Comparison of ENCODE assay signal across 13 cellular contexts in genomic region chr17:75893305-75894048, GRCh38. TPM values are rescaled to one million over a fixed set of nuclear protein-coding genes. Genes with fewer than 3 reads are reported as not detected.
DNase-seq lines count a peak whose midpoint lies in the region; ATAC-seq and TF ChIP-seq lines count a peak whose summit lies in the region.
"Had no signal": no experiment of that assay in that cellular context is flagged by ENCODE, and none has a peak within 500 bp of the region (broad histone marks: within the 10 kb centered on the region; RNA-seq: fewer than 3 reads in every experiment).

No MANE protein-coding gene starts in this region.

- H2AFZ ChIP-seq in DND-41 (ENCODE audit: low read depth, low read length), result no peak overlapping the region

- intact Hi-C loops in naive thymus-derived CD4-positive, alpha-beta T cell (cut with micrococcal nuclease), result no loop called here
- intact Hi-C loops in mucosa of descending colon (cut with DNase I, micrococcal nuclease), result no loop called here

- peaks cover 18% of the 10 kb centered on the region for H3K4me1 Mint-ChIP-seq in activated naive CD8-positive, alpha-beta T cell treated with anti-CD3 and anti-CD28 coated beads, Interleukin-2, amount 10 ng/mL, durations not matched to agents 7 days and 5 days
- peaks cover 22 to 32% (median 27%) of the 10 kb centered on the region in 7 donors for H3K4me1 Mint-ChIP-seq in naive thymus-derived CD4-positive, alpha-beta T cell

- H3K9me3 ChIP-seq in BLaER1, result no peaks in the 10 kb centered on the region
- H3K9me3 ChIP-seq in DND-41 (ENCODE audit: insufficient read depth, low read length, severe bottlenecking), result no peaks in the 10 kb centered on the region
- H3K9me3 ChIP-seq in naive thymus-derived CD4-positive, alpha-beta T cell (ENCODE audit: control insufficient read depth in 2 of 3, low read length in 3 of 3), result no peaks in the 10 kb centered on the region
- no peaks in the 10 kb centered on the region for H3K9me3 ChIP-seq in mucosa of descending colon
- H3K9me3 ChIP-seq: adrenal gland, heart left ventricle, thyroid gland had no signal

- no peak for TF ChIP-seq CTCF in DND-41 (IDR thresholded peaks at IDR 0.05; ENCODE audit: borderline replicate concordance, extremely low read depth, low read length, poor library complexity, severe bottlenecking)
- TF ChIP-seq CTCF in mucosa of descending colon (IDR thresholded peaks at IDR 0.05), result no peak

- peaks cover 50% of the 10 kb centered on the region for H3K4me1 ChIP-seq in BLaER1
- H3K4me1 ChIP-seq in DND-41 (ENCODE audit: insufficient read depth, low read length), result peaks cover 32% of the 10 kb centered on the region
- peaks cover 8 to 12% of the 10 kb centered on the region in 2 donors for H3K4me1 ChIP-seq in naive thymus-derived CD4-positive, alpha-beta T cell (ENCODE audit: control insufficient read depth in 2 of 2, insufficient read depth in 2 of 2, low read length in 2 of 2)
- peaks cover 20% of the 10 kb centered on the region for H3K4me1 ChIP-seq in mucosa of descending colon (ENCODE audit: low read depth)

- POLR2A ChIA-PET in activated naive CD8-positive, alpha-beta T cell treated with anti-CD3 and anti-CD28 coated beads, Interleukin-2, amount 10 ng/mL, durations not matched to agents 7 days and 5 days (lab: Charles Lee), result interaction anchor here (0.5 to 5.4 kb wide), 5 partner anchors 8 to 345 kb away, joined by 3 to 68 read pairs (median 4); partner anchors contain the start of gene TRIM47
- POLR2A ChIA-PET in naive thymus-derived CD4-positive, alpha-beta T cell (lab: Charles Lee), result interaction anchor here (0.9 to 7.1 kb wide), 7 partner anchors 9 to 117 kb away, joined by 3 to 106 read pairs (median 6); partner anchors contain the start of genes MRPL38, TRIM47, UNC13D and WBP2

- peaks cover 35% of the 10 kb centered on the region for H3K79me2 ChIP-seq in DND-41 (ENCODE audit: insufficient read depth, low read length)

- DNase-seq in DND-41 (no peak), mucosa of descending colon (no peak), NCI-H1417 treated with DMSO at 0.1 percent for 48 hours (lab: John Stamatoyannopoulos, UW) (no peak)
- DNase-seq in activated naive CD8-positive, alpha-beta T cell treated with anti-CD3 and anti-CD28 coated beads, Interleukin-2, amount 10 ng/mL, durations not matched to agents 7 days and 5 days, result no peak
- DNase-seq in naive thymus-derived CD4-positive, alpha-beta T cell, result no peak
- DNase-seq: erythroblast, heart left ventricle, thyroid gland had no signal

- peak overlapping the region; percentile 49; the same call in 1 of the 2 replicates for H3K27ac ChIP-seq in BLaER1
- no peak overlapping the region for H3K27ac ChIP-seq in DND-41 (ENCODE audit: low read length)
- H3K27ac ChIP-seq in naive thymus-derived CD4-positive, alpha-beta T cell (ENCODE audit: low read depth, low read length), result no peak overlapping the region
- H3K27ac ChIP-seq: adrenal gland, C4-2B, thyroid gland had no signal

- H3K27me3 ChIP-seq in BLaER1 (no peaks in the 10 kb centered on the region), DND-41 (ENCODE audit: insufficient read depth, low read length, poor library complexity) (no peaks in the 10 kb centered on the region)
- no peaks in the 10 kb centered on the region for H3K27me3 ChIP-seq in naive thymus-derived CD4-positive, alpha-beta T cell (ENCODE audit: control insufficient read depth in 2 of 2, insufficient read depth in 2 of 2, low read length in 2 of 2)
- H3K27me3 ChIP-seq: adrenal gland, heart left ventricle, thyroid gland had no signal

- H4K20me1 ChIP-seq in BLaER1, result peaks cover 50% of the 10 kb centered on the region
- peaks cover 30% of the 10 kb centered on the region for H4K20me1 ChIP-seq in DND-41 (ENCODE audit: insufficient read depth, low read length)

- no peaks in the 10 kb centered on the region for H3K36me3 Mint-ChIP-seq in activated naive CD8-positive, alpha-beta T cell treated with anti-CD3 and anti-CD28 coated beads, Interleukin-2, amount 10 ng/mL, durations not matched to agents 7 days and 5 days
- peaks cover 0 to 13% (median 0%) of the 10 kb centered on the region in 5 donors for H3K36me3 Mint-ChIP-seq in naive thymus-derived CD4-positive, alpha-beta T cell

- H3K9ac ChIP-seq in BLaER1 (peak overlapping the region; percentile 58), DND-41 (ENCODE audit: low read depth, low read length) (0 out of 2 replicates have a peak overlapping the region, but pooled peaks have one; percentile 11)

- H3K4me3 ChIP-seq in BLaER1, result no peak overlapping the region
- no peak overlapping the region for H3K4me3 ChIP-seq in DND-41 (ENCODE audit: low read depth in 1 of 2, low read length in 2 of 2)
- H3K4me3 ChIP-seq in naive thymus-derived CD4-positive, alpha-beta T cell (ENCODE audit: low read length), result no peak overlapping the region
- no peak overlapping the region for H3K4me3 ChIP-seq in mucosa of descending colon
- H3K4me3 ChIP-seq: adrenal gland, heart left ventricle, thyroid gland had no signal

- H3K36me3 ChIP-seq in BLaER1, result peaks cover 49% of the 10 kb centered on the region
- peaks cover 54% of the 10 kb centered on the region for H3K36me3 ChIP-seq in DND-41 (ENCODE audit: insufficient read depth, low read length)
- peaks cover 0 to 33% (median 0%) of the 10 kb centered on the region in 3 experiments for H3K36me3 ChIP-seq in naive thymus-derived CD4-positive, alpha-beta T cell (ENCODE audit: control insufficient read depth in 2 of 3, insufficient read depth in 3 of 3, low read length in 3 of 3)
- H3K36me3 ChIP-seq in mucosa of descending colon (ENCODE audit: low read depth), result no peaks in the 10 kb centered on the region

- H3K27ac Mint-ChIP-seq in activated naive CD8-positive, alpha-beta T cell treated with anti-CD3 and anti-CD28 coated beads, Interleukin-2, amount 10 ng/mL, durations not matched to agents 7 days and 5 days, result peak overlapping the region; percentile 62
- peak overlapping the region in 8 of 9 donors; percentile 62 to 90 (median 78) for H3K27ac Mint-ChIP-seq in naive thymus-derived CD4-positive, alpha-beta T cell

- no peaks in the 10 kb centered on the region for H3K27me3 Mint-ChIP-seq in activated naive CD8-positive, alpha-beta T cell treated with anti-CD3 and anti-CD28 coated beads, Interleukin-2, amount 10 ng/mL, durations not matched to agents 7 days and 5 days
- no peaks in the 10 kb centered on the region for H3K27me3 Mint-ChIP-seq in naive thymus-derived CD4-positive, alpha-beta T cell

- no peaks in the 10 kb centered on the region for H3K9me3 Mint-ChIP-seq in activated naive CD8-positive, alpha-beta T cell treated with anti-CD3 and anti-CD28 coated beads, Interleukin-2, amount 10 ng/mL, durations not matched to agents 7 days and 5 days
- H3K9me3 Mint-ChIP-seq in naive thymus-derived CD4-positive, alpha-beta T cell, result no peaks in the 10 kb centered on the region

- H3K4me2 ChIP-seq in BLaER1 (peak overlapping the region; percentile 98), DND-41 (ENCODE audit: insufficient read depth, low read length) (no peak overlapping the region)

- CTCF ChIA-PET in naive thymus-derived CD4-positive, alpha-beta T cell (lab: Charles Lee), result no interaction called here

- no peak for ATAC-seq in DND-41 (ENCODE audit: insufficient read depth, low read depth)
- ATAC-seq in activated naive CD8-positive, alpha-beta T cell treated with anti-CD3 and anti-CD28 coated beads, Interleukin-2, amount 10 ng/mL, durations not matched to agents 7 days and 5 days (ENCODE audit: low read depth), result no peak
- no peak for ATAC-seq in naive thymus-derived CD4-positive, alpha-beta T cell
- no peak for ATAC-seq in GM19035 (IDR thresholded peaks at IDR 0.05; ENCODE audit: unreplicated experiment)
- no peak for ATAC-seq in mucosa of descending colon
- no peak for ATAC-seq in HG02870 (IDR thresholded peaks at IDR 0.05; ENCODE audit: unreplicated experiment)
- ATAC-seq: heart left ventricle had no signal

- H3K4me3 Mint-ChIP-seq in activated naive CD8-positive, alpha-beta T cell treated with anti-CD3 and anti-CD28 coated beads, Interleukin-2, amount 10 ng/mL, durations not matched to agents 7 days and 5 days, result no peak overlapping the region
- peak overlapping the region in 9 of 10 donors; percentile 13 to 74 (median 54) for H3K4me3 Mint-ChIP-seq in naive thymus-derived CD4-positive, alpha-beta T cell

RNA-seq across cellular contexts. Expression of gene TRIM65, which starts 3.3 kb away (rescaled TPM):
- total RNA-seq in activated naive CD8-positive, alpha-beta T cell treated with anti-CD3 and anti-CD28 coated beads, Interleukin-2, amount 10 ng/mL, durations not matched to agents 7 days and 5 days, result 10 to 100 TPM; 35.3 to 36.3 TPM
- total RNA-seq in naive thymus-derived CD4-positive, alpha-beta T cell, result 10 to 100 TPM; 20.9 to 37.7 (median 29.6) TPM
- polyA plus RNA-seq in naive thymus-derived CD4-positive, alpha-beta T cell, result 10 to 100 TPM; 14.9 to 29.6 TPM
- 10 to 100 TPM; 13.7 to 23.8 (median 15.4) TPM for total RNA-seq in mucosa of descending colon

RNA-seq across cellular contexts. Expression of gene MRPL38, which starts 11.2 kb away (rescaled TPM):
- total RNA-seq in activated naive CD8-positive, alpha-beta T cell treated with anti-CD3 and anti-CD28 coated beads, Interleukin-2, amount 10 ng/mL, durations not matched to agents 7 days and 5 days, result 100 to 1,000 TPM; 111 to 119 TPM
- 100 to 1,000 TPM in 4 of 5 experiments, 10 to 100 TPM in 1; 81.0 to 154 (median 128) TPM for total RNA-seq in naive thymus-derived CD4-positive, alpha-beta T cell
- polyA plus RNA-seq in naive thymus-derived CD4-positive, alpha-beta T cell, result 10 to 100 TPM; 64.6 to 72.2 TPM
- total RNA-seq in mucosa of descending colon, result 10 to 100 TPM; 87.0 to 98.0 (median 89.4) TPM

RNA-seq across cellular contexts. Expression of gene TRIM47, which starts 15.1 kb away (rescaled TPM):
- total RNA-seq in activated naive CD8-positive, alpha-beta T cell treated with anti-CD3 and anti-CD28 coated beads, Interleukin-2, amount 10 ng/mL, durations not matched to agents 7 days and 5 days, result 10 to 100 TPM; 23.2 to 27.9 TPM
- total RNA-seq in naive thymus-derived CD4-positive, alpha-beta T cell, result 10 to 100 TPM in 1 of 5 experiments, 1 to 10 TPM in 4; 2.5 to 25.6 (median 8.7) TPM
- 1 to 10 TPM; 6.3 to 7.7 TPM for polyA plus RNA-seq in naive thymus-derived CD4-positive, alpha-beta T cell
- 10 to 100 TPM; 44.5 to 77.4 (median 53.4) TPM for total RNA-seq in mucosa of descending colon

RNA-seq across cellular contexts. Expression of gene WBP2, which starts 38.3 kb away (rescaled TPM):
- total RNA-seq in activated naive CD8-positive, alpha-beta T cell treated with anti-CD3 and anti-CD28 coated beads, Interleukin-2, amount 10 ng/mL, durations not matched to agents 7 days and 5 days, result 100 to 1,000 TPM; 107 TPM
- total RNA-seq in naive thymus-derived CD4-positive, alpha-beta T cell, result 100 to 1,000 TPM in 3 of 5 experiments, 10 to 100 TPM in 2; 87.7 to 159 (median 112) TPM
- polyA plus RNA-seq in naive thymus-derived CD4-positive, alpha-beta T cell, result 10 to 100 TPM; 84.8 to 99.4 TPM
- total RNA-seq in mucosa of descending colon, result 100 to 1,000 TPM in 1 of 3 donors, 10 to 100 TPM in 2; 99.1 to 114 (median 99.8) TPM

RNA-seq across cellular contexts. Expression of gene FBF1, which starts 47.4 kb away (rescaled TPM):
- total RNA-seq in activated naive CD8-positive, alpha-beta T cell treated with anti-CD3 and anti-CD28 coated beads, Interleukin-2, amount 10 ng/mL, durations not matched to agents 7 days and 5 days, result 10 to 100 TPM; 28.5 to 36.0 TPM
- total RNA-seq in naive thymus-derived CD4-positive, alpha-beta T cell, result 10 to 100 TPM; 19.9 to 48.1 (median 29.0) TPM
- polyA plus RNA-seq in naive thymus-derived CD4-positive, alpha-beta T cell, result 1 to 10 TPM; 2.5 to 7.2 TPM
- 10 to 100 TPM in 1 of 3 donors, 1 to 10 TPM in 2; 5.2 to 13.6 (median 5.5) TPM for total RNA-seq in mucosa of descending colon
